26 cellular contexts compared by ENCODE assay signal in genomic region chr2:166331468-166331867, GRCh38. TPM values are rescaled to one million over a fixed set of nuclear protein-coding genes. Genes with fewer than 3 reads are reported as not detected.
A peak's percentile ranks its signal among the peaks of the same experiment; 100 is the strongest.
DNase-seq lines count a peak whose midpoint lies in the region; ATAC-seq and TF ChIP-seq lines count a peak whose summit lies in the region.
"Had no signal": no experiment of that assay in that cellular context is flagged by ENCODE, and none has a peak within 500 bp of the region (broad histone marks: within the 10 kb centered on the region; RNA-seq: fewer than 3 reads in every experiment).

No MANE protein-coding gene starts in this region.

- TF ChIP-seq CTCF in PC-3 (conservative IDR thresholded peaks at IDR 0.05; ENCODE audit: low read depth, low read length) (no peak), fibroblast of mammary gland (conservative IDR thresholded peaks at IDR 0.05; ENCODE audit: control insufficient read depth, insufficient read depth, low read depth, low read length) (no peak)

- H3K36me3 ChIP-seq in PC-3 (ENCODE audit: low read depth, low read length) = no peaks in the 10 kb centered on the region
- H3K36me3 ChIP-seq: HAP-1 had no signal

- H3K4me3 ChIP-seq in PC-3 (ENCODE audit: low read length) (no peak overlapping the region), fibroblast of mammary gland (ENCODE audit: control insufficient read depth, low read depth, low read length) (no peak overlapping the region)
- H3K4me3 ChIP-seq: A549, HAP-1 had no signal

- peaks cover 7% of the 10 kb centered on the region for H3F3A ChIP-seq in PC-3 (ENCODE audit: low read length, unreplicated experiment)

- H3K27me3 ChIP-seq in PC-3 (ENCODE audit: low read length) = no peaks in the 10 kb centered on the region

- no TSS peak for BruUV-seq in PC-3 (replicated peaks; lab: Mats Ljungman, UMichigan)

- intact Hi-C loops in PC-3 (cut with micrococcal nuclease) = loop anchor here (1.0 to 5.0 kb wide), 2 partner anchors 17 to 99 kb away; no protein-coding TSS in a partner anchor

- H3K4me2 ChIP-seq in PC-3 (ENCODE audit: low read length) = peak overlapping the region; percentile 4
- H3K4me2 ChIP-seq: A549 had no signal

- no peak overlapping the region for H3K9ac ChIP-seq in PC-3 (ENCODE audit: low read length)

- no peaks in the 10 kb centered on the region for H3K9me2 ChIP-seq in PC-3 (replicated peaks; ENCODE audit: low read length)

- H3K9me3 ChIP-seq in PC-3 (ENCODE audit: low read length) = no peaks in the 10 kb centered on the region
- H3K9me3 ChIP-seq: A549, HAP-1 had no signal

- CTCF ChIA-PET in PC-3 (lab: Charles Lee) = no interaction called here

- POLR2A ChIA-PET in PC-3 (lab: Charles Lee; ENCODE audit: unreplicated experiment) = no interaction called here

- peak; percentile 11 for DNase-seq in EL
- peak; percentile 70 for DNase-seq in PC-3
- peak; percentile 15 for DNase-seq in fibroblast of mammary gland (ENCODE audit: low read depth)
- DNase-seq in stromal cell of bone marrow (ENCODE audit: low read depth) = peak; percentile 36
- no peak for DNase-seq in NCI-H526 (lab: John Stamatoyannopoulos, UW)
- DNase-seq in NCI-H446 (lab: John Stamatoyannopoulos, UW) = no peak
- no peak for DNase-seq in NOMO-1 treated with dmso at 0.1 percent for 144 hours (lab: John Stamatoyannopoulos, UW; ENCODE audit: unreplicated experiment)
- DNase-seq: C1 segment of cervical spinal cord; CD4-positive, alpha-beta memory T cell; COR-L47; GF-D8; GOT3; Kasumi-1; MV-4-11; NCI-H1105; NCI-H146; NCI-H1930; NCI-H2107; NCI-H524 treated with DMSO at 0.1 percent for 48 hours; NCI-H82; NK-92 treated with Interleukin-12 subunit alpha and Interleukin-12 subunit beta, amount 100 ng/mL, for 24 hours; SHP77 treated with DMSO at 0.1 percent for 48 hours had no signal

- H3K79me2 ChIP-seq in PC-3 (ENCODE audit: low read length) = no peaks in the 10 kb centered on the region

- no peaks in the 10 kb centered on the region for H4K20me1 ChIP-seq in PC-3 (ENCODE audit: low read length)

- H3K27ac ChIP-seq in PC-3 (ENCODE audit: low read length) = 0 out of 2 replicates have a peak overlapping the region, but pooled peaks have one; percentile 6
- H3K27ac ChIP-seq: A549, HL-60, RWPE1 had no signal

- ATAC-seq in PC-3 = peak; percentile 81
- ATAC-seq: A549 had no signal

- H3K4me1 ChIP-seq in PC-3 (ENCODE audit: insufficient read depth, low read length) = peaks cover 42% of the 10 kb centered on the region

- H2AFZ ChIP-seq in PC-3 (ENCODE audit: low read length) = no peak overlapping the region

RNA-seq across cellular contexts. Expression of gene SCN9A, which starts 44.3 kb away (rescaled TPM):
- total RNA-seq in PC-3 (2014; rRNA removed) = 3.4 and 7.0 TPM in 2 replicates
- total RNA-seq: CD4-positive, alpha-beta memory T cell had no signal

Comparison
In these comparisons a context has a peak if more than half of its experiments do, and no peak if none do; other contexts are left out.
1. DNase-seq: peak in EL (single experiment), PC-3 (single experiment), fibroblast of mammary gland (single experiment) and stromal cell of bone marrow (single experiment); none in NCI-H526 (0 of 2), NCI-H446 (0 of 2) and NOMO-1 treated with dmso at 0.1 percent for 144 hours (single experiment).